8 cellular contexts compared by ENCODE assay signal in the genomic region with DNA sequence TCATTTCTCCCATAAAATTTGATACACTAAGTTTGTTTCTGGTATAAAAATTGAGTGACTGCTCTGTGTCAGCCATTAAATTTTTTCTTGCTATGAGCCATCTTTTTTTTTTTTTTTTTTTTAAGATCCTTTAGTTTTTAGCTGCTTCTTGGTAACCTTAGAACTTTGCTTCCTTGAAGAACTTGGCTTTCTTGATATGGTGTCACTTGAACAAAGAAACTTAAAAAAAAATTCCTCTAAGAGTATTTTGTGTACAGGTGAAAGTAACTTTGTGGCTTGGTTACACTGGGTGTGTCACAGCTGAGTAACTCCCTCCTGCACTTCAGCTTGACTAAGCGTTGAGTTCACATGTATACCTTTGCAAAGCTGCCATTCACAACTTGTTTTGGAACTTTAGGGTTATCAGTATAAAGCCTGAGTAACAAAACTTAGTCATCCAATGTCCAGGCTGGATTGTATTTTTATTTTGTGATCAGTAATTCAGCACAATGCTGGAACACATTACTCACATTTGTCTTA. TPM values are rescaled to one million over a fixed set of nuclear protein-coding genes. Genes with fewer than 3 reads are reported as not detected.
DNase-seq lines count a peak whose midpoint lies in the region; ATAC-seq and TF ChIP-seq lines count a peak whose summit lies in the region.

No MANE protein-coding gene starts in this region.

- no peaks in the 10 kb centered on the region for H3K9me3 ChIP-seq in right atrium auricular region

- H3K4me1 ChIP-seq in right atrium auricular region = peaks cover 0 to 80% of the 10 kb centered on the region in 2 donors

- peak overlapping the region; percentile 92 to 97 for H3K27ac ChIP-seq in right atrium auricular region

- DNase-seq in right atrium auricular region (ENCODE audit: low spot score) = no peak
- no peak for DNase-seq in Right ventricle myocardium superior
- DNase-seq in activated CD4-positive, alpha-beta T cell treated with anti-CD3 and anti-CD28 coated beads, Interleukin-2, amount 50 U/mL, for 1 hour = peak; percentile 45
- peak; percentile 62 for DNase-seq in fibroblast of the aortic adventitia (ENCODE audit: low read depth)
- DNase-seq in stimulated activated CD4-positive, alpha-beta T cell treated with anti-CD3 and anti-CD28 coated beads, Interleukin-2, amount 100 ng/mL, for 4 hours (ENCODE audit: low read depth) = peak; percentile 56
- DNase-seq in NCI-H128 (lab: John Stamatoyannopoulos, UW; ENCODE audit: unreplicated experiment) = no peak

- ATAC-seq in Right ventricle myocardium superior (ENCODE audit: poor library complexity) = no peak
- peak; percentile 29 for ATAC-seq in HG03342 (IDR thresholded peaks at IDR 0.05; ENCODE audit: unreplicated experiment)
- ATAC-seq in HG02970 (IDR thresholded peaks at IDR 0.05; ENCODE audit: low FRiP score, unreplicated experiment) = no peak

- no peaks in the 10 kb centered on the region for H3K36me3 ChIP-seq in right atrium auricular region

- no peaks in the 10 kb centered on the region for H3K27me3 ChIP-seq in right atrium auricular region

- H3K4me3 ChIP-seq in right atrium auricular region = no peak overlapping the region
- peak overlapping the region; percentile 36 for H3K4me3 ChIP-seq in fibroblast of the aortic adventitia (ENCODE audit: low read depth, low read length)

- intact Hi-C loops in Right ventricle myocardium superior (cut with DNase I) = no loop called here

- no peak for TF ChIP-seq CTCF in right atrium auricular region (IDR thresholded peaks at IDR 0.05)
- TF ChIP-seq CTCF in fibroblast of the aortic adventitia (IDR thresholded peaks at IDR 0.05; ENCODE audit: insufficient read depth, low read length) = no peak

RNA-seq across cellular contexts. Expression of gene CHD2, which starts 6.5 kb away (rescaled TPM):
- total RNA-seq in right atrium auricular region (10 to 100 TPM; 31.1 to 37.9 TPM), Right ventricle myocardium superior (43.5 TPM), fibroblast of the aortic adventitia (ENCODE audit: low replicate concordance) (83.7 and 253 TPM in 2 replicates)

Comparison
In these comparisons a context has a peak if more than half of its experiments do, and no peak if none do; other contexts are left out.
1. DNase-seq: peak in activated CD4-positive, alpha-beta T cell treated with anti-CD3 and anti-CD28 coated beads, Interleukin-2, amount 50 U/mL, for 1 hour (single experiment), fibroblast of the aortic adventitia (single experiment) and stimulated activated CD4-positive, alpha-beta T cell treated with anti-CD3 and anti-CD28 coated beads, Interleukin-2, amount 100 ng/mL, for 4 hours (single experiment); none in right atrium auricular region (single experiment), Right ventricle myocardium superior (single experiment) and NCI-H128 (single experiment).